ENCODE assay signal across 16 cellular contexts in genomic region chr7:103564416-103564815, GRCh38.
DNase-seq lines count a peak whose midpoint lies in the region; ATAC-seq and TF ChIP-seq lines count a peak whose summit lies in the region.
"Had no signal": no experiment of that assay in that cellular context is flagged by ENCODE, and none has a peak within 500 bp of the region (broad histone marks: within the 10 kb centered on the region; RNA-seq: fewer than 3 reads in every experiment).

No MANE protein-coding gene starts in this region.

- CTCF ChIA-PET in WTC11 (lab: Charles Lee) = no interaction called here

- ATAC-seq in WTC11 = 0 out of 2 replicates have a peak, but pooled peaks have one; percentile 34
- ATAC-seq in thoracic aorta (ENCODE audit: insufficient number of reproducible peaks, low FRiP score, low read depth) = peak; percentile 36
- ATAC-seq: GM12878, HCT116 had no signal

- no peaks in the 10 kb centered on the region for H3K27me3 Mint-ChIP-seq in WTC11 (ENCODE audit: low read depth)

- POLR2A ChIA-PET in WTC11 (lab: Charles Lee) = no interaction called here

- H3K27me3 ChIP-seq in BLaER1 = no peaks in the 10 kb centered on the region
- no peaks in the 10 kb centered on the region for H3K27me3 ChIP-seq in BLaER1 treated with 17β-estradiol and CSF1 and Interleukin-3, amounts not matched to agents 10 nM and 100 nM
- no peaks in the 10 kb centered on the region for H3K27me3 ChIP-seq in thoracic aorta (replicated peaks; ENCODE audit: insufficient read depth)

- H3K36me3 ChIP-seq in BLaER1 (no peaks in the 10 kb centered on the region), thoracic aorta (no peaks in the 10 kb centered on the region)
- H3K36me3 ChIP-seq in BLaER1 treated with 17β-estradiol and CSF1 and Interleukin-3, amounts not matched to agents 10 nM and 100 nM = no peaks in the 10 kb centered on the region

- no peak overlapping the region for H3K27ac ChIP-seq in BLaER1
- H3K27ac ChIP-seq in BLaER1 treated with 17β-estradiol and CSF1 and Interleukin-3, amounts not matched to agents 10 nM and 100 nM = no peak overlapping the region
- H3K27ac ChIP-seq in thoracic aorta = no peak overlapping the region

- H4K20me1 ChIP-seq in BLaER1 = no peaks in the 10 kb centered on the region
- H4K20me1 ChIP-seq in BLaER1 treated with 17β-estradiol and CSF1 and Interleukin-3, amounts not matched to agents 10 nM and 100 nM = no peaks in the 10 kb centered on the region

- no peak overlapping the region for H3K9ac ChIP-seq in BLaER1
- H3K9ac ChIP-seq in BLaER1 treated with 17β-estradiol and CSF1 and Interleukin-3, amounts not matched to agents 10 nM and 100 nM = no peak overlapping the region

- H3K36me3 Mint-ChIP-seq in WTC11 = no peaks in the 10 kb centered on the region
- H3K36me3 Mint-ChIP-seq: CD14-positive monocyte; CD8-positive, alpha-beta memory T cell had no signal

- H3K9me3 Mint-ChIP-seq in WTC11 = no peaks in the 10 kb centered on the region
- H3K9me3 Mint-ChIP-seq: CD14-positive monocyte; CD4-positive, alpha-beta T cell; CD8-positive, alpha-beta memory T cell; H9 had no signal

- no peak overlapping the region for H3K4me3 ChIP-seq in BLaER1
- H3K4me3 ChIP-seq in BLaER1 treated with 17β-estradiol and CSF1 and Interleukin-3, amounts not matched to agents 10 nM and 100 nM = no peak overlapping the region
- H3K4me3 ChIP-seq in thoracic aorta = no peak overlapping the region
- H3K4me3 ChIP-seq: GM12878 had no signal

- H3K9me3 ChIP-seq in BLaER1 (peaks cover 4% of the 10 kb centered on the region; the same call in 1 of the 2 replicates), thoracic aorta (no peaks in the 10 kb centered on the region)
- H3K9me3 ChIP-seq in BLaER1 treated with 17β-estradiol and CSF1 and Interleukin-3, amounts not matched to agents 10 nM and 100 nM (replicated peaks in 1 of 11) = peaks cover 0 to 4% (median 0%) of the 10 kb centered on the region in 11 experiments; a peak in 2 of 22 replicates

- H3K4me1 Mint-ChIP-seq in WTC11 = no peaks in the 10 kb centered on the region
- H3K4me1 Mint-ChIP-seq: CD14-positive monocyte; CD8-positive, alpha-beta memory T cell; H9 had no signal

- H3K4me2 ChIP-seq in BLaER1 = peak overlapping the region; percentile 54
- peak overlapping the region in 8 of 11 experiments; percentile 1 to 68 (median 52); a peak in 12 of 22 replicates for H3K4me2 ChIP-seq in BLaER1 treated with 17β-estradiol and CSF1 and Interleukin-3, amounts not matched to agents 10 nM and 100 nM

- no peak overlapping the region for H3K4me3 Mint-ChIP-seq in WTC11
- H3K4me3 Mint-ChIP-seq: CD14-positive monocyte; CD4-positive, alpha-beta T cell; CD8-positive, alpha-beta memory T cell; H9 had no signal

- H3K27ac Mint-ChIP-seq in WTC11 = no peak overlapping the region
- H3K27ac Mint-ChIP-seq: CD14-positive monocyte; CD4-positive, alpha-beta T cell; CD8-positive, alpha-beta memory T cell; H9 had no signal

- H3K4me1 ChIP-seq in BLaER1 (peaks cover 36% of the 10 kb centered on the region), thoracic aorta (ENCODE audit: control insufficient read depth in 1 of 2, low read depth in 2 of 2) (peaks cover 0 to 7% of the 10 kb centered on the region in 2 donors)
- H3K4me1 ChIP-seq in BLaER1 treated with 17β-estradiol and CSF1 and Interleukin-3, amounts not matched to agents 10 nM and 100 nM = peaks cover 0 to 35% (median 21%) of the 10 kb centered on the region in 10 experiments; a peak in 13 of 20 replicates

- no peak for TF ChIP-seq CTCF in WTC11 (IDR thresholded peaks at IDR 0.05)
- no peak for TF ChIP-seq CTCF in thoracic aorta (IDR thresholded peaks at IDR 0.05)

- DNase-seq in WTC11 (ENCODE audit: low spot score) (no peak), thoracic aorta (ENCODE audit: low spot score) (no peak), midbrain (lab: John Stamatoyannopoulos, UW) (no peak)
- DNase-seq in stimulated activated CD4-positive, alpha-beta T cell treated with anti-CD3 and anti-CD28 coated beads, Interleukin-12 subunit alpha, Interleukin-12 subunit beta, amount 100 ng/mL, for 4 hours = no peak
- DNase-seq: CD4-positive, alpha-beta T cell; CD8-positive, alpha-beta memory T cell; DMS 273 treated with DMSO at 0.1 percent for 48 hours; DMS79; EL; GDM1; H9 had no signal

TF ChIP-seq in WTC11, 78 proteins besides CTCF, POLR2A, EP300 and RAD21:
- TF ChIP-seq FOXK1 (CRISPR knock-in tag; IDR thresholded peaks at IDR 0.05) (no peak), GTF2I (CRISPR knock-in tag; conservative IDR thresholded peaks at IDR 0.05) (no peak)
